16 cellular contexts compared by ENCODE assay signal in genomic region chr10:46293832-46294640, GRCh38. TPM values are rescaled to one million over a fixed set of nuclear protein-coding genes. Genes with fewer than 3 reads are reported as not detected.
DNase-seq lines count a peak whose midpoint lies in the region; ATAC-seq and TF ChIP-seq lines count a peak whose summit lies in the region.
"Had no signal": no experiment of that assay in that cellular context is flagged by ENCODE, and none has a peak within 500 bp of the region (broad histone marks: within the 10 kb centered on the region; RNA-seq: fewer than 3 reads in every experiment).

No MANE protein-coding gene starts in this region.

- H3K4ac ChIP-seq in IMR-90 (ENCODE audit: low read depth, low read length), result no peak overlapping the region

- 75% methylated on average over 2 of the region's 11 CpGs; no CpG with 5 or more reads in 1 of the 2 experiments for WGBS in IMR-90 (ENCODE audit: extremely low coverage in 2 of 2, insufficient read length in 1 of 2), 2 experiments
- whole genome bisulfite sequencing in endodermal cell (ENCODE audit: insufficient coverage in 1 of 2, insufficient read length in 1 of 2), 2 experiments, result 83 to 91% methylated on average over 7 to 11 of the region's 11 CpGs

- intact Hi-C loops in IMR-90 (cut with micrococcal nuclease), result no loop called here
- intact Hi-C loops in PC-9 (cut with micrococcal nuclease; ENCODE audit: unreplicated experiment), result no loop called here

- no peak overlapping the region for H2AK9ac ChIP-seq in IMR-90 (replicated peaks; ENCODE audit: low read depth, low read length, poor library complexity)

- H3K9ac ChIP-seq in IMR-90 (ENCODE audit: low read depth, low read length) (no peak overlapping the region), endodermal cell (ENCODE audit: extremely low read depth, low read length, poor library complexity, severe bottlenecking) (no peak overlapping the region)

- POLR2A ChIA-PET in IMR-90 (lab: Charles Lee; ENCODE audit: unreplicated experiment) (no interaction called here), PC-9 (lab: Charles Lee; ENCODE audit: unreplicated experiment) (no interaction called here)

- in situ Hi-C loops in IMR-90 (cut with MboI; ENCODE audit: low sequenced_read_pairs), result no loop called here

- no peak for TF ChIP-seq POLR2A in IMR-90 (IDR thresholded peaks at IDR 0.05; ENCODE audit: low read depth, low read length)

- H3K9me3 ChIP-seq in IMR-90 (ENCODE audit: control insufficient read depth, insufficient read depth, low read length) (no peaks in the 10 kb centered on the region), endodermal cell (ENCODE audit: control insufficient read depth, low read length) (no peaks in the 10 kb centered on the region), osteoblast (ENCODE audit: low read depth, low read length) (no peaks in the 10 kb centered on the region), PC-9 (ENCODE audit: insufficient read depth, low read depth) (no peaks in the 10 kb centered on the region)
- H3K9me3 ChIP-seq: body of pancreas, testis had no signal

- no peaks in the 10 kb centered on the region for H3K79me1 ChIP-seq in IMR-90 (ENCODE audit: low read depth in 1 of 2, low read length in 2 of 2)

- no peak for TF ChIP-seq RAD21 in IMR-90 (IDR thresholded peaks at IDR 0.05; ENCODE audit: low read length)

- no peaks in the 10 kb centered on the region for H3K9me2 ChIP-seq in PC-9 (ENCODE audit: insufficient read depth)

- no peaks in the 10 kb centered on the region for H4K20me1 ChIP-seq in IMR-90 (ENCODE audit: insufficient read depth, low read length)
- no peaks in the 10 kb centered on the region for H4K20me1 ChIP-seq in osteoblast (ENCODE audit: insufficient read depth, low read length)
- no peaks in the 10 kb centered on the region for H4K20me1 ChIP-seq in PC-9 (ENCODE audit: insufficient read depth)

- no peak overlapping the region for H2BK5ac ChIP-seq in IMR-90 (ENCODE audit: low read depth, low read length, poor library complexity, severe bottlenecking)

- H4K91ac ChIP-seq in IMR-90 (ENCODE audit: insufficient read depth, low read depth, low read length), result no peak overlapping the region

- peaks cover 2% of the 10 kb centered on the region for H3K27me3 Mint-ChIP-seq in endodermal cell (ENCODE audit: insufficient read depth)
- H3K27me3 Mint-ChIP-seq: activated T-helper 17 cell treated with anti-CD3 and anti-CD28 coated beads, Interleukin-2, amount 50 U/mL, for 72 hours had no signal

- DNase-seq in activated CD4-positive, CD25-positive, alpha-beta regulatory T cell treated with anti-CD3 and anti-CD28 coated beads, Interleukin-2, amount 50 U/mL, for 72 hours, result peak; percentile 21
- DNase-seq in IMR-90 (no peak), endodermal cell (peak; percentile 62), osteoblast (ENCODE audit: insufficient read length, low spot score, missing footprints) (peak; percentile 19), C1 segment of cervical spinal cord (lab: John Stamatoyannopoulos, UW) (no peak), PC-9 (no peak)
- no peak for DNase-seq in activated CD4-positive, alpha-beta T cell treated with anti-CD3 and anti-CD28 coated beads, Interleukin-2, amount 50 U/mL, for 1 hour
- DNase-seq: DMS79, MM.1S, testis had no signal

- BruUV-seq in IMR-90 (replicated peaks; lab: Mats Ljungman, UMichigan), result no TSS peak
- no TSS peak for BruUV-seq in PC-9 (replicated peaks; lab: Mats Ljungman, UMichigan)

- no peak overlapping the region for H2AK5ac ChIP-seq in IMR-90 (ENCODE audit: low read depth, low read length)

- no peak overlapping the region for H3K14ac ChIP-seq in IMR-90 (replicated peaks; ENCODE audit: low read depth, low read length)

- no peak overlapping the region for H3K56ac ChIP-seq in IMR-90 (ENCODE audit: extremely low read depth, insufficient read depth, low read length)

- no peaks in the 10 kb centered on the region for H3K9me3 Mint-ChIP-seq in endodermal cell
- H3K9me3 Mint-ChIP-seq: activated T-helper 17 cell treated with anti-CD3 and anti-CD28 coated beads, Interleukin-2, amount 50 U/mL, for 72 hours; WTC11 had no signal

- dilution Hi-C loops in IMR-90 (cut with HindIII; ENCODE audit: low sequenced_read_pairs, unreplicated experiment), result no loop called here

- H3K27me3 ChIP-seq in IMR-90 (ENCODE audit: control insufficient read depth, insufficient read depth, low read length), result no peaks in the 10 kb centered on the region; the same call in 1 of the 2 replicates
- H3K27me3 ChIP-seq in endodermal cell (ENCODE audit: control insufficient read depth, insufficient read depth, low read length, poor library complexity, severe bottlenecking), result no peaks in the 10 kb centered on the region
- H3K27me3 ChIP-seq in osteoblast (ENCODE audit: insufficient read depth, low read length), result no peaks in the 10 kb centered on the region
- no peaks in the 10 kb centered on the region for H3K27me3 ChIP-seq in PC-9 (ENCODE audit: insufficient read depth, low read depth)
- H3K27me3 ChIP-seq: body of pancreas, testis had no signal

- H2BK20ac ChIP-seq in IMR-90 (ENCODE audit: low read depth, low read length), result no peak overlapping the region

- H3K36me3 ChIP-seq in IMR-90 (ENCODE audit: control insufficient read depth, insufficient read depth, low read length) (no peaks in the 10 kb centered on the region), endodermal cell (ENCODE audit: control insufficient read depth, insufficient read depth, low read length) (no peaks in the 10 kb centered on the region), osteoblast (ENCODE audit: insufficient read depth, low read length) (no peaks in the 10 kb centered on the region), PC-9 (ENCODE audit: low read depth) (no peaks in the 10 kb centered on the region)

- H3K79me2 ChIP-seq in osteoblast (ENCODE audit: insufficient read depth, low read length) (no peaks in the 10 kb centered on the region), PC-9 (ENCODE audit: low read depth) (no peaks in the 10 kb centered on the region)

- CTCF ChIA-PET in IMR-90 (lab: Yijun Ruan, JAX) (interaction anchor here (0.6 kb wide), 1 partner anchor 104 kb away, joined by 3 read pairs; no protein-coding TSS in a partner anchor), PC-9 (lab: Charles Lee) (no interaction called here)

- H3K9me1 ChIP-seq in IMR-90 (ENCODE audit: insufficient read depth, low read length), result peaks cover 12% of the 10 kb centered on the region; the same call in 1 of the 2 replicates

- peak overlapping the region; percentile 15; the same call in 1 of the 2 replicates for H2BK120ac ChIP-seq in IMR-90 (ENCODE audit: low read depth, low read length)

- H3K4me1 ChIP-seq in IMR-90 (ENCODE audit: control insufficient read depth, insufficient read depth, low read length) (no peaks in the 10 kb centered on the region), endodermal cell (ENCODE audit: control insufficient read depth, insufficient read depth, low read length) (no peaks in the 10 kb centered on the region), osteoblast (ENCODE audit: insufficient read depth, low read length) (no peaks in the 10 kb centered on the region), PC-9 (replicated peaks; ENCODE audit: insufficient read depth) (peaks cover 29% of the 10 kb centered on the region)
- H3K4me1 ChIP-seq: body of pancreas had no signal

- H3K4me3 ChIP-seq in IMR-90 (ENCODE audit: insufficient read depth, low read depth, low read length) (no peak overlapping the region), endodermal cell (ENCODE audit: low read length) (no peak overlapping the region), osteoblast (ENCODE audit: insufficient read depth, low read length) (no peak overlapping the region), PC-9 (no peak overlapping the region)
- H3K4me3 ChIP-seq: body of pancreas, testis had no signal

- no peaks in the 10 kb centered on the region for H3K36me3 Mint-ChIP-seq in endodermal cell (ENCODE audit: low read depth)
- H3K36me3 Mint-ChIP-seq: WTC11 had no signal

- H3K4me1 Mint-ChIP-seq in endodermal cell, result peaks cover 16% of the 10 kb centered on the region

- H3K4me3 Mint-ChIP-seq in endodermal cell, result no peak overlapping the region
- H3K4me3 Mint-ChIP-seq: activated T-helper 17 cell treated with anti-CD3 and anti-CD28 coated beads, Interleukin-2, amount 50 U/mL, for 72 hours; WTC11 had no signal

- no peak for ATAC-seq in activated CD4-positive, CD25-positive, alpha-beta regulatory T cell treated with anti-CD3 and anti-CD28 coated beads, Interleukin-2, amount 50 U/mL, for 24 hours
- peak; percentile 40; the same call in 1 of the 2 replicates for ATAC-seq in IMR-90 (ENCODE audit: low read depth)
- ATAC-seq: activated T-helper 17 cell treated with anti-CD3 and anti-CD28 coated beads, Interleukin-2, amount 50 U/mL, for 72 hours; body of pancreas; WTC11 had no signal

- no peak overlapping the region for H4K8ac ChIP-seq in IMR-90 (ENCODE audit: low read depth in 2 of 2, low read length in 2 of 2)

- H4K5ac ChIP-seq in IMR-90 (ENCODE audit: low read depth, low read length), result no peak overlapping the region

- H3K27ac Mint-ChIP-seq in endodermal cell, result no peak overlapping the region
- H3K27ac Mint-ChIP-seq: activated T-helper 17 cell treated with anti-CD3 and anti-CD28 coated beads, Interleukin-2, amount 50 U/mL, for 72 hours; WTC11 had no signal

- no peak overlapping the region for H3K4me2 ChIP-seq in IMR-90 (ENCODE audit: low read depth, low read length)
- no peak overlapping the region for H3K4me2 ChIP-seq in osteoblast (ENCODE audit: insufficient read depth, low read length)
- H3K4me2 ChIP-seq in PC-9, result no peak overlapping the region

- no peak overlapping the region for H2AFZ ChIP-seq in IMR-90 (replicated peaks; ENCODE audit: low read length, poor library complexity)
- no peak overlapping the region for H2AFZ ChIP-seq in osteoblast (ENCODE audit: low read length)
- no peak overlapping the region for H2AFZ ChIP-seq in PC-9

- H3K23ac ChIP-seq in IMR-90 (ENCODE audit: low read depth, low read length), result no peak overlapping the region

- H3K18ac ChIP-seq in IMR-90 (ENCODE audit: low read depth, low read length), result no peak overlapping the region

- no peak overlapping the region for H2BK15ac ChIP-seq in IMR-90 (ENCODE audit: low read depth, low read length)

- 0 out of 2 replicates have a peak, but pooled peaks have one; percentile 18 for TF ChIP-seq CTCF in IMR-90 (conservative IDR thresholded peaks at IDR 0.05; ENCODE audit: low read depth, low read length)
- TF ChIP-seq CTCF in endodermal cell (conservative IDR thresholded peaks at IDR 0.05), result no peak
- peak; percentile 31 for TF ChIP-seq CTCF in osteoblast (IDR thresholded peaks at IDR 0.05; ENCODE audit: extremely low read depth, low read depth, low read length)
- TF ChIP-seq CTCF in PC-9 (conservative IDR thresholded peaks at IDR 0.05), result no peak; the same call in 1 of the 2 replicates

- peaks cover 15% of the 10 kb centered on the region for H3F3A ChIP-seq in PC-9 (ENCODE audit: insufficient read depth, low read depth)

- no peak overlapping the region for H3K27ac ChIP-seq in IMR-90 (ENCODE audit: insufficient read depth, low read length)
- H3K27ac ChIP-seq in endodermal cell (ENCODE audit: low read depth, low read length), result no peak overlapping the region
- H3K27ac ChIP-seq in osteoblast (ENCODE audit: low read depth, low read length), result no peak overlapping the region
- H3K27ac ChIP-seq in PC-9, result no peak overlapping the region
- H3K27ac ChIP-seq: body of pancreas, epithelial cell of prostate had no signal

RNA-seq across cellular contexts. Expression of gene ANTXRL, which starts 7.2 kb away (rescaled TPM):
- total RNA-seq in IMR-90 (2012; rRNA removed) (not detected in 2 replicates), endodermal cell (not detected), osteoblast (not detected in 2 replicates), PC-9 (2021) (0.26 and 0.58 TPM in 2 replicates)
- polyA plus RNA-seq in IMR-90 (2012; rRNA removed), result not detected in 2 replicates
- not detected in 2 replicates for polyA plus RNA-seq in IMR-90 (2012; cell fraction: cytosol; rRNA removed)
- polyA plus RNA-seq in IMR-90 (2012; cell fraction: nucleus; rRNA removed; ENCODE audit: low replicate concordance), result 0.03 TPM in 1 of 2 replicates, not detected in the other
- polyA plus RNA-seq in endodermal cell (2013, experiment 1 of 2), result not detected
- not detected for polyA plus RNA-seq in endodermal cell (2013, experiment 2 of 2)
- total RNA-seq: A673; activated T-helper 17 cell treated with anti-CD3 and anti-CD28 coated beads, Interleukin-2, amount 50 U/mL, for 72 hours; body of pancreas; WTC11 had no signal

Comparison
In these comparisons a context has a peak if more than half of its experiments do, and no peak if none do; other contexts are left out.
1. DNase-seq: peak in activated CD4-positive, CD25-positive, alpha-beta regulatory T cell treated with anti-CD3 and anti-CD28 coated beads, Interleukin-2, amount 50 U/mL, for 72 hours (single experiment), endodermal cell (single experiment) and osteoblast (single experiment); none in IMR-90 (single experiment), activated CD4-positive, alpha-beta T cell treated with anti-CD3 and anti-CD28 coated beads, Interleukin-2, amount 50 U/mL, for 1 hour (single experiment), C1 segment of cervical spinal cord (0 of 14) and PC-9 (0 of 2).
2. CTCF ChIP-seq: peak in IMR-90 (single experiment) and osteoblast (single experiment); none in endodermal cell (single experiment) and PC-9 (single experiment).